ENCODE assay signal across 23 cellular contexts in genomic region chr16:78763821-78764440, GRCh38.
DNase-seq lines count a peak whose midpoint lies in the region; ATAC-seq and TF ChIP-seq lines count a peak whose summit lies in the region.
"Had no signal": no experiment of that assay in that cellular context is flagged by ENCODE, and none has a peak within 500 bp of the region (broad histone marks: within the 10 kb centered on the region; RNA-seq: fewer than 3 reads in every experiment).

No MANE protein-coding gene starts in this region.

- H3K36me3 ChIP-seq in left ventricle myocardium inferior (no peaks in the 10 kb centered on the region), heart right ventricle (no peaks in the 10 kb centered on the region), subcutaneous abdominal adipose tissue (ENCODE audit: control insufficient read depth in 5 of 5, insufficient read depth in 5 of 5, low read length in 5 of 5) (no peaks in the 10 kb centered on the region)
- H3K36me3 ChIP-seq: adrenal gland, esophagus squamous epithelium, ovary, thoracic aorta had no signal

- H3K9me3 ChIP-seq in left ventricle myocardium inferior (replicated peaks): no peaks in the 10 kb centered on the region
- H3K9me3 ChIP-seq in heart right ventricle: no peaks in the 10 kb centered on the region
- no peaks in the 10 kb centered on the region for H3K9me3 ChIP-seq in subcutaneous abdominal adipose tissue (ENCODE audit: control insufficient read depth in 5 of 5, low read length in 5 of 5)
- H3K9me3 ChIP-seq: adrenal gland, esophagus squamous epithelium, ovary, thoracic aorta had no signal

- intact Hi-C loops in Right ventricle myocardium inferior (cut with DNase I) (no loop called here), left ventricle myocardium inferior (cut with micrococcal nuclease) (no loop called here), heart right ventricle (cut with DNase I) (loop anchor here in 1 of 10 donors (10.0 kb wide), 1 partner anchor 159 kb away; no protein-coding TSS in a partner anchor)

- H3K4me1 ChIP-seq in left ventricle myocardium inferior (peaks cover 14% of the 10 kb centered on the region), heart right ventricle (peaks cover 0 to 6% (median 0%) of the 10 kb centered on the region in 9 donors), subcutaneous abdominal adipose tissue (ENCODE audit: control insufficient read depth in 5 of 5, insufficient read depth in 5 of 5, low read length in 5 of 5) (peaks cover 0 to 30% (median 14%) of the 10 kb centered on the region in 5 donors)
- H3K4me1 ChIP-seq: adrenal gland had no signal

- H3K4me3 ChIP-seq in left ventricle myocardium inferior: no peak overlapping the region
- H3K4me3 ChIP-seq in heart right ventricle: no peak overlapping the region
- H3K4me3 ChIP-seq in subcutaneous abdominal adipose tissue (ENCODE audit: low read depth in 1 of 5, low read length in 5 of 5): peak overlapping the region in 3 of 5 donors; percentile 8 to 50 (median 15)
- H3K4me3 ChIP-seq: adrenal gland, esophagus squamous epithelium, hepatocyte, ovary, thoracic aorta had no signal

- H3K27ac ChIP-seq in left ventricle myocardium inferior (replicated peaks): no peak overlapping the region
- no peak overlapping the region for H3K27ac ChIP-seq in heart right ventricle
- peak overlapping the region; percentile 62 for H3K27ac ChIP-seq in subcutaneous abdominal adipose tissue (ENCODE audit: low read depth, low read length)
- H3K27ac ChIP-seq: adrenal gland, hepatocyte, ovary, thoracic aorta had no signal

- H3K27me3 ChIP-seq in left ventricle myocardium inferior (ENCODE audit: low read depth) (no peaks in the 10 kb centered on the region), heart right ventricle (no peaks in the 10 kb centered on the region), subcutaneous abdominal adipose tissue (ENCODE audit: control insufficient read depth in 5 of 5, insufficient read depth in 4 of 5, low read length in 5 of 5) (no peaks in the 10 kb centered on the region)
- H3K27me3 ChIP-seq: adrenal gland, esophagus squamous epithelium, hepatocyte, ovary had no signal

- TF ChIP-seq CTCF in left ventricle myocardium inferior (IDR thresholded peaks at IDR 0.05; ENCODE audit: borderline replicate concordance): no peak
- TF ChIP-seq CTCF in heart right ventricle (IDR thresholded peaks at IDR 0.05): no peak

- DNase-seq in Right ventricle myocardium inferior (ENCODE audit: missing footprints): no peak
- DNase-seq in left ventricle myocardium inferior: no peak
- DNase-seq in NCI-H1694 treated with DMSO at 0.1 percent for 48 hours (lab: John Stamatoyannopoulos, UW): peak; percentile 21
- DNase-seq in heart right ventricle: no peak
- DNase-seq in NOMO-1 treated with dmso at 0.1 percent for 144 hours (lab: John Stamatoyannopoulos, UW; ENCODE audit: unreplicated experiment): no peak
- DNase-seq: activated CD4-positive, alpha-beta memory T cell treated with anti-CD3 and anti-CD28 coated beads for 36 hours; activated CD4-positive, alpha-beta T cell treated with anti-CD3 and anti-CD28 coated beads for 1 hour; activated naive CD4-positive, alpha-beta T cell treated with anti-CD3 and anti-CD28 coated beads, Interleukin-2, amount 10 ng/mL, durations not matched to agents 7 days and 5 days; adrenal gland; cerebellar nuclear complex; esophagus squamous epithelium; foreskin melanocyte; NCI-H1436 treated with DMSO at 0.1 percent for 48 hours; NCI-H524; stimulated activated CD8-positive, alpha-beta memory T cell treated with anti-CD3 and anti-CD28 coated beads, Interleukin-4, amount 100 ng/mL, for 48 hours had no signal

- ATAC-seq in Right ventricle myocardium inferior (peak; percentile 60), heart right ventricle (peak in 5 of 8 donors; percentile 33 to 72 (median 59)), HG03460 (IDR thresholded peaks at IDR 0.05; ENCODE audit: unreplicated experiment) (no peak)
- ATAC-seq: activated T-helper 17 cell treated with anti-CD3 and anti-CD28 coated beads, Interleukin-2, amount 50 U/mL, for 72 hours; CD8-positive, alpha-beta T cell; HCT116 had no signal

- H3K9ac ChIP-seq in subcutaneous abdominal adipose tissue (ENCODE audit: low read length in 5 of 5): peak overlapping the region in 1 of 5 donors; percentile 3

- 69% methylated on average over 10 of the region's 10 CpGs for WGBS in heart right ventricle, 2 donors

Comparison
In these comparisons a context has a peak if more than half of its experiments do, and no peak if none do; other contexts are left out.
1. H3K4me3 ChIP-seq: peak in subcutaneous abdominal adipose tissue (3 of 5); none in left ventricle myocardium inferior (single experiment) and heart right ventricle (0 of 10).